13 cellular contexts compared by ENCODE assay signal in genomic region chr10:43965033-43965917, GRCh38.
DNase-seq lines count a peak whose midpoint lies in the region; ATAC-seq and TF ChIP-seq lines count a peak whose summit lies in the region.
"Had no signal": no experiment of that assay in that cellular context is flagged by ENCODE, and none has a peak within 500 bp of the region (broad histone marks: within the 10 kb centered on the region; RNA-seq: fewer than 3 reads in every experiment).

No MANE protein-coding gene starts in this region.

- peak; percentile 45 for ATAC-seq in HG03442 (IDR thresholded peaks at IDR 0.05; ENCODE audit: unreplicated experiment)
- ATAC-seq in HG02870 (IDR thresholded peaks at IDR 0.05; ENCODE audit: unreplicated experiment): no peak
- ATAC-seq in omental fat pad (ENCODE audit: low FRiP score): no peak
- ATAC-seq: stimulated activated naive CD8-positive, alpha-beta T cell treated with anti-CD3 and anti-CD28 coated beads, Interleukin-15, amount 100 ng/mL, for 72 hours had no signal

- H3K4me1 Mint-ChIP-seq in activated T-cell treated with anti-CD3 and anti-CD28 coated beads, Interleukin-2, amount 50 U/mL, for 24 hours (ENCODE audit: low read depth): peaks cover 8% of the 10 kb centered on the region

- TF ChIP-seq CTCF in GM12865 (IDR thresholded peaks at IDR 0.05; ENCODE audit: insufficient read depth, low read depth, low read length, missing control alignments) (no peak), omental fat pad (IDR thresholded peaks at IDR 0.05) (no peak)

- no peak overlapping the region for H3K27ac Mint-ChIP-seq in activated T-cell treated with anti-CD3 and anti-CD28 coated beads, Interleukin-2, amount 50 U/mL, for 24 hours
- H3K27ac Mint-ChIP-seq: stimulated activated naive CD8-positive, alpha-beta T cell treated with anti-CD3 and anti-CD28 coated beads, Interleukin-15, amount 100 ng/mL, for 72 hours had no signal

- no peaks in the 10 kb centered on the region for H3K36me3 Mint-ChIP-seq in activated T-cell treated with anti-CD3 and anti-CD28 coated beads, Interleukin-2, amount 50 U/mL, for 24 hours (ENCODE audit: low read depth)

- no peak overlapping the region for H3K4me3 Mint-ChIP-seq in activated T-cell treated with anti-CD3 and anti-CD28 coated beads, Interleukin-2, amount 50 U/mL, for 24 hours
- H3K4me3 Mint-ChIP-seq: stimulated activated naive CD8-positive, alpha-beta T cell treated with anti-CD3 and anti-CD28 coated beads, Interleukin-15, amount 100 ng/mL, for 72 hours had no signal

- H3K4me3 ChIP-seq in GM12865 (ENCODE audit: low read depth, low read length): no peak overlapping the region
- no peak overlapping the region for H3K4me3 ChIP-seq in skeletal muscle cell (ENCODE audit: low read depth, low read length)
- H3K4me3 ChIP-seq: ovary had no signal

- peak; percentile 54 for DNase-seq in GM12865 (ENCODE audit: low read depth)
- peak; percentile 56 for DNase-seq in fibroblast of gingiva (ENCODE audit: low read depth)
- DNase-seq in skeletal muscle cell (ENCODE audit: low read depth): peak; percentile 65
- DNase-seq in omental fat pad (ENCODE audit: low spot score): no peak
- no peak for DNase-seq in T-helper 1 cell
- no peak for DNase-seq in activated T-cell treated with anti-CD3 and anti-CD28 coated beads, Interleukin-2, amount 50 U/mL, for 24 hours
- DNase-seq: activated gamma-delta T cell treated with Interleukin-2 at 50 U/mL for 16 hours; glutamatergic neuron; NCI-H2029 treated with DMSO at 0.1 percent for 48 hours; ovary; stimulated activated naive CD8-positive, alpha-beta T cell treated with anti-CD3 and anti-CD28 coated beads, Interleukin-15, amount 100 ng/mL, for 72 hours had no signal

- no peaks in the 10 kb centered on the region for H3K9me3 Mint-ChIP-seq in activated T-cell treated with anti-CD3 and anti-CD28 coated beads, Interleukin-2, amount 50 U/mL, for 24 hours
- H3K9me3 Mint-ChIP-seq: stimulated activated naive CD8-positive, alpha-beta T cell treated with anti-CD3 and anti-CD28 coated beads, Interleukin-15, amount 100 ng/mL, for 72 hours had no signal

- H3K27me3 Mint-ChIP-seq in activated T-cell treated with anti-CD3 and anti-CD28 coated beads, Interleukin-2, amount 50 U/mL, for 24 hours: peaks cover 28% of the 10 kb centered on the region

Comparison
In these comparisons a context has a peak if more than half of its experiments do, and no peak if none do; other contexts are left out.
1. DNase-seq: peak in GM12865 (single experiment), fibroblast of gingiva (single experiment) and skeletal muscle cell (single experiment); none in omental fat pad (single experiment), T-helper 1 cell (0 of 5) and activated T-cell treated with anti-CD3 and anti-CD28 coated beads, Interleukin-2, amount 50 U/mL, for 24 hours (single experiment).